In the genomic region with DNA sequence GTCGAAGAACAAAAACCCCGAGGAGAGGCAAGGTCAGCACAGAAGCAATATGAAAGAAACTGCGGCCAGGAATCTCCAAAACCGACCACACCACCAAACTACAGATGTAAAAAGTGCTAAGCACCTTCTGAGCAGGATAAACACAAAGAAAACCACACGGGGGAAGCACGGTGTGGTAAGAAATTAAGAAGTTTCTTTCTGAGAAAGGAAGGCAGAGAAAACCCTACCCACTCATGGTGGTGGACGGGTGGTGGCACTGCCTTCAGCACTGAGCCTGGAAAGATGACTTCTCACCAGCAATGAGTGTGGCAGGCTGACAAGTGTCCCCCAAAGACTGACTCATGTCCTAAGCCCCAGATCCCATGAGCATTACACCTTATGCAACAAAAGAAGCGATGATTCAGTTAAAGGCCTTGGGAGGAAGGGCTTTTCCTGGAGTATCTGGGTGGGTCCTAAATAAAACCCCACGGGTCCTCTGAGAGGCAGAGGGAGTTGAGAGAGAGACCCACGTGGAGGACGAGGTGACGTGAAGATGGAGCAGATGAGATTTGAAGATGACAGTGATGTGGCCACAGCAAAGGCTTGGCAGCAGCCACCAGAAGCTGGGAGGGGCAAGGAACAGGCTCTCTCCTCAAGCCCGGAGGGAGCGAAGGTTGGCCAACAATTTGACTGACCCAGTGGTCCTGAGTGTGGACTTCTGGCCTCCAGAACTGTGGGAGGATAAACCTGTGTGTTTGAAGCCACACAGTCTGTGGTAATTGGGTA, we compare ENCODE assay signal across 9 cellular contexts.
DNase-seq lines count a peak whose midpoint lies in the region; ATAC-seq, FAIRE-seq and TF ChIP-seq lines count a peak whose summit lies in the region.
"Had no signal": no experiment of that assay in that cellular context is flagged by ENCODE, and none has a peak within 500 bp of the region (broad histone marks: within the 10 kb centered on the region; RNA-seq: fewer than 3 reads in every experiment).

No MANE protein-coding gene starts in this region.

- H2BK15ac ChIP-seq in H9 (ENCODE audit: low read depth, low read length) = no peak overlapping the region

- no peaks in the 10 kb centered on the region for H3K36me3 ChIP-seq in CD4-positive, CD25-positive, alpha-beta regulatory T cell (ENCODE audit: control insufficient read depth, insufficient read depth, low read length)
- no peaks in the 10 kb centered on the region for H3K36me3 ChIP-seq in OCI-LY7 (ENCODE audit: insufficient read depth, low read length)

- H3K9ac ChIP-seq in H9 (ENCODE audit: extremely low read depth, insufficient read length, low read length) = no peak overlapping the region
- H3K9ac ChIP-seq: parathyroid adenoma had no signal

- POLR2A ChIA-PET in OCI-LY7 (lab: Charles Lee) = no interaction called here

- no peaks in the 10 kb centered on the region for H3K27me3 Mint-ChIP-seq in CD4-positive, CD25-positive, alpha-beta regulatory T cell
- H3K27me3 Mint-ChIP-seq in H9 (ENCODE audit: low read depth) = no peaks in the 10 kb centered on the region

- no peak overlapping the region for H3T11ph ChIP-seq in H9 (ENCODE audit: low read length)

- no peak overlapping the region for H2BK12ac ChIP-seq in H9 (ENCODE audit: insufficient read length, low read depth, low read length)

- WGBS in H9 (ENCODE audit: extremely low coverage, insufficient read length, low lambda C conversion rate) = no CpG with 5 or more reads among the region's 14 CpGs

- H3K9me3 ChIP-seq in CD4-positive, CD25-positive, alpha-beta regulatory T cell (ENCODE audit: control insufficient read depth in 2 of 2, low read length in 2 of 2) = no peaks in the 10 kb centered on the region
- H3K9me3 ChIP-seq in H9 (ENCODE audit: control insufficient read depth, low read depth, low read length) (no peaks in the 10 kb centered on the region), OCI-LY7 (ENCODE audit: low read length) (no peaks in the 10 kb centered on the region)

- H2BK120ac ChIP-seq in H9 (ENCODE audit: low read depth, low read length, poor library complexity, severe bottlenecking) = no peak overlapping the region

- H2AK5ac ChIP-seq in H9 (ENCODE audit: insufficient read length, low read length) = no peak overlapping the region

- H3K4me1 Mint-ChIP-seq in CD4-positive, CD25-positive, alpha-beta regulatory T cell = peaks cover 0 to 21% (median 5%) of the 10 kb centered on the region in 4 donors
- H3K4me1 Mint-ChIP-seq in H9 = peaks cover 28 to 36% of the 10 kb centered on the region in 2 experiments

- H3K27ac ChIP-seq in CD4-positive, CD25-positive, alpha-beta regulatory T cell (ENCODE audit: insufficient read depth, low read length, poor library complexity, severe bottlenecking) = no peak overlapping the region
- H3K27ac ChIP-seq in H9 (ENCODE audit: insufficient read length, low read depth, low read length) (peak overlapping the region; percentile 1), OCI-LY7 (ENCODE audit: low read depth, low read length, poor library complexity, severe bottlenecking) (no peak overlapping the region)
- H3K27ac ChIP-seq: parathyroid adenoma had no signal

- intact Hi-C loops in OCI-LY7 (cut with micrococcal nuclease; ENCODE audit: unreplicated experiment) = no loop called here

- DNase-seq in CD4-positive, CD25-positive, alpha-beta regulatory T cell = peak in 1 of 3 donors; percentile 56
- DNase-seq in H9 (no peak), hepatic stellate cell (ENCODE audit: low spot score) (peak; percentile 36), LoVo (ENCODE audit: low spot score) (no peak), GM12891 (ENCODE audit: insufficient read length, low spot score) (no peak), OCI-LY7 (ENCODE audit: low spot score) (no peak), DMS114 treated with DMSO at 0.1 percent for 48 hours (lab: John Stamatoyannopoulos, UW; ENCODE audit: unreplicated experiment) (no peak)
- peak; percentile 12 to 21 for DNase-seq in activated CD4-positive, alpha-beta T cell treated with anti-CD3 and anti-CD28 coated beads, Interleukin-2, amount 50 U/mL, for 4 hours

- H2BK5ac ChIP-seq in H9 (ENCODE audit: insufficient read length, low read length) = no peak overlapping the region

- no peak overlapping the region for H4K91ac ChIP-seq in H9 (ENCODE audit: insufficient read length, low read depth, low read length)

- no peaks in the 10 kb centered on the region for H3K79me1 ChIP-seq in H9 (ENCODE audit: insufficient read depth, low read depth, low read length, poor library complexity, severe bottlenecking)

- no peaks in the 10 kb centered on the region for H3K27me3 ChIP-seq in CD4-positive, CD25-positive, alpha-beta regulatory T cell (ENCODE audit: control insufficient read depth, insufficient read depth, low read length)
- H3K27me3 ChIP-seq in H9 (ENCODE audit: insufficient read depth, low read length) = no peaks in the 10 kb centered on the region

- no peak overlapping the region for H2AFZ ChIP-seq in H9 (ENCODE audit: low read length)
- H2AFZ ChIP-seq in OCI-LY7 (ENCODE audit: low read length) = no peak overlapping the region
- H2AFZ ChIP-seq: parathyroid adenoma had no signal

- no peak for TF ChIP-seq CTCF in H9 (conservative IDR thresholded peaks at IDR 0.05)
- no peak for TF ChIP-seq CTCF in OCI-LY7 (conservative IDR thresholded peaks at IDR 0.05; ENCODE audit: low read length)

- H3K4ac ChIP-seq in H9 (ENCODE audit: low read depth, low read length) = no peak overlapping the region

- H3K9me3 Mint-ChIP-seq in CD4-positive, CD25-positive, alpha-beta regulatory T cell = no peaks in the 10 kb centered on the region
- H3K9me3 Mint-ChIP-seq in H9 = no peaks in the 10 kb centered on the region

- no peak for FAIRE-seq in GM12891 (lab: Jason Lieb, UNC)

- peak; percentile 5 to 51 for ATAC-seq in CD4-positive, CD25-positive, alpha-beta regulatory T cell (ENCODE audit: low read depth in 2 of 2)

- H4K8ac ChIP-seq in H9 (replicated peaks; ENCODE audit: insufficient read length, low read depth, low read length) = no peak overlapping the region

- BruUV-seq in OCI-LY7 (replicated peaks; lab: Mats Ljungman, UMichigan) = no TSS peak

- peak overlapping the region in 2 of 3 donors; percentile 39 to 68 for H3K27ac Mint-ChIP-seq in CD4-positive, CD25-positive, alpha-beta regulatory T cell
- peak overlapping the region; percentile 23 to 81 (median 60); a peak in 6 of 7 replicates for H3K27ac Mint-ChIP-seq in H9

- H3K4me3 ChIP-seq in CD4-positive, CD25-positive, alpha-beta regulatory T cell (ENCODE audit: low read depth, low read length) = no peak overlapping the region
- no peak overlapping the region for H3K4me3 ChIP-seq in OCI-LY7 (ENCODE audit: low read depth, low read length, poor library complexity, severe bottlenecking)

- H3K14ac ChIP-seq in H9 (ENCODE audit: insufficient read depth, low read length) = 0 out of 2 replicates have a peak overlapping the region, but pooled peaks have one; percentile 39

- CTCF ChIA-PET in OCI-LY7 (lab: Charles Lee; ENCODE audit: unreplicated experiment) = no interaction called here

- peak overlapping the region; percentile 7 for H3K18ac ChIP-seq in H9 (ENCODE audit: insufficient read length, low read depth, low read length)

- no peaks in the 10 kb centered on the region for H3K9me2 ChIP-seq in OCI-LY7 (ENCODE audit: insufficient read depth, low read length)

- no peak for TF ChIP-seq POLR2A in GM12891 (IDR thresholded peaks at IDR 0.05; ENCODE audit: low read depth, low read length)

- no peaks in the 10 kb centered on the region for H3K4me1 ChIP-seq in CD4-positive, CD25-positive, alpha-beta regulatory T cell (ENCODE audit: control insufficient read depth, insufficient read depth, low read length, poor library complexity, severe bottlenecking)
- peaks cover 11% of the 10 kb centered on the region for H3K4me1 ChIP-seq in H9 (ENCODE audit: insufficient read depth, low read length)
- H3K4me1 ChIP-seq in OCI-LY7 (ENCODE audit: insufficient read depth, low read length, poor library complexity, severe bottlenecking) = no peaks in the 10 kb centered on the region
- H3K4me1 ChIP-seq: parathyroid adenoma had no signal

- no peaks in the 10 kb centered on the region for H4K20me1 ChIP-seq in H9 (ENCODE audit: control insufficient read depth, insufficient read depth, insufficient read length)
- H4K20me1 ChIP-seq in OCI-LY7 (ENCODE audit: insufficient read depth, low read length) = no peaks in the 10 kb centered on the region

- H4K5ac ChIP-seq in H9 (ENCODE audit: insufficient read length, low read depth, low read length) = no peak overlapping the region

- no peaks in the 10 kb centered on the region for H3K36me3 Mint-ChIP-seq in CD4-positive, CD25-positive, alpha-beta regulatory T cell
- peaks cover 34 to 79% (median 55%) of the 10 kb centered on the region in 3 experiments; a peak in 6 of 7 replicates for H3K36me3 Mint-ChIP-seq in H9 (ENCODE audit: insufficient read depth in 1 of 3, low read depth in 3 of 3)

- H3K56ac ChIP-seq in H9 (ENCODE audit: insufficient read length, low read depth, low read length) = no peak overlapping the region

- H3K4me3 Mint-ChIP-seq in CD4-positive, CD25-positive, alpha-beta regulatory T cell = no peak overlapping the region
- 0 out of 5 replicates have a peak overlapping the region, but pooled peaks of 1 of the 2 experiments have one; percentile 6 for H3K4me3 Mint-ChIP-seq in H9

- H3K23me2 ChIP-seq in H9 (ENCODE audit: insufficient read length, low read depth, low read length, poor library complexity, severe bottlenecking) = no peaks in the 10 kb centered on the region

- H2BK20ac ChIP-seq in H9 (ENCODE audit: low read depth, low read length, poor library complexity, severe bottlenecking) = no peak overlapping the region

- H3K23ac ChIP-seq in H9 (ENCODE audit: insufficient read length, low read depth, low read length) = no peak overlapping the region

- no peak overlapping the region for H3K4me2 ChIP-seq in H9 (ENCODE audit: insufficient read depth, insufficient read length, low read length)
- no peak overlapping the region for H3K4me2 ChIP-seq in OCI-LY7 (ENCODE audit: low read length)

- H3K79me2 ChIP-seq in H9 (ENCODE audit: insufficient read depth, low read length) (no peaks in the 10 kb centered on the region), OCI-LY7 (ENCODE audit: insufficient read depth, low read depth, low read length) (no peaks in the 10 kb centered on the region)

TF ChIP-seq in GM12891, 5 proteins besides CTCF, POLR2A, EP300 and RAD21:
- no peak for TF ChIP-seq TAF1 (IDR thresholded peaks at IDR 0.05; ENCODE audit: low read depth, low read length)
- TF ChIP-seq POLR2AphosphoS5 (IDR thresholded peaks at IDR 0.05; ENCODE audit: low read depth, low read length) = no peak
- no peak for TF ChIP-seq SPI1 (IDR thresholded peaks at IDR 0.05; ENCODE audit: low read depth, low read length)
- no peak for TF ChIP-seq POU2F2 (IDR thresholded peaks at IDR 0.05; ENCODE audit: low read depth, low read length)
- no peak for TF ChIP-seq PAX5 (IDR thresholded peaks at IDR 0.05; ENCODE audit: insufficient read depth, low read length, severe bottlenecking)

Comparison
In these comparisons a context has a peak if more than half of its experiments do, and no peak if none do; other contexts are left out.
1. DNase-seq: peak in activated CD4-positive, alpha-beta T cell treated with anti-CD3 and anti-CD28 coated beads, Interleukin-2, amount 50 U/mL, for 4 hours (2 of 2) and hepatic stellate cell (single experiment); none in H9 (single experiment), LoVo (single experiment), GM12891 (single experiment), OCI-LY7 (single experiment) and DMS114 treated with DMSO at 0.1 percent for 48 hours (single experiment).